Comparison of ENCODE assay signal across 22 cellular contexts in the genomic region with DNA sequence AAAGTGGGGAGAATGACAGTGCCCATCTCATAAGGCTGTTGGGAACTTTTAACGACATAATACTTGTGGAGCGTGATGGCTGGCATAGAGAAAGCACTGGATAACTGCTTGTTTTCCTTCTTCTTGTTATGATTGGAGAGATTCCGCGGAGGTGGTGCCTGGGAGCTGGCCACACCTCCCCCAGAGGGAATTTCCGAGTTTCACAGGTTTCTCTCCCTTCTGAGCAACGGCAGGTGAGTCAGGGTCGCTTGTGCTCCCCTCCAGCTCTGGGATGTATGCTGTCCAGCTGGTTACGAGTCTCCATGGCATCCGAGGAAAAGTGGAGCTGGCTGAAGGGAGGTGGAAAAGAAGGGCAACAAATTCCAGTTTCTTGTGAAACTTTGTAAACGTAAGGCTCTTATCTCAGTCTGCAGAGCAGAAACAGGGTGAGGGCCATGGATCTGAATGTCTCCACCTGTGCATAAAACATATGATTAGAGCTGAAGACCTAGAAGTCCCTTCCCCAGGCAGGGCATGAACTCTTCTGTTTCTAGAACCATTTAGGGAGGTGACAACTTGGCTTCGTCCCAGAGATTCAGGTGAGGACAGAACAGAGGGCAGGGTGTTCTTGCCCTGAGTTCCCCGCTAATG. TPM values are rescaled to one million over a fixed set of nuclear protein-coding genes. Genes with fewer than 3 reads are reported as not detected.
A peak's percentile ranks its signal among the peaks of the same experiment; 100 is the strongest.
DNase-seq lines count a peak whose midpoint lies in the region; ATAC-seq, FAIRE-seq and TF ChIP-seq lines count a peak whose summit lies in the region.
"Had no signal": no experiment of that assay in that cellular context is flagged by ENCODE, and none has a peak within 500 bp of the region (broad histone marks: within the 10 kb centered on the region; RNA-seq: fewer than 3 reads in every experiment).

No MANE protein-coding gene starts in this region.

- TF ChIP-seq CTCF in H1 (IDR thresholded peaks at IDR 0.05; ENCODE audit: control extremely low read depth in 1 of 3, insufficient read depth in 1 of 3, low read depth in 1 of 3, low read length in 3 of 3) (no peak), lower lobe of right lung (IDR thresholded peaks at IDR 0.05) (no peak), tibial nerve (IDR thresholded peaks at IDR 0.05) (no peak)
- no peak for TF ChIP-seq CTCF in activated CD8-positive, alpha-beta T cell treated with anti-CD3 and anti-CD28 coated beads for 36 hours (IDR thresholded peaks at IDR 0.05)

- H3K4me1 ChIP-seq in H1 (replicated peaks in 1 of 4; ENCODE audit: control insufficient read depth in 3 of 4, insufficient read depth in 4 of 4, low read length in 3 of 4) = no peaks in the 10 kb centered on the region; a peak in 1 of 7 replicates
- no peaks in the 10 kb centered on the region for H3K4me1 ChIP-seq in lower lobe of right lung
- no peaks in the 10 kb centered on the region for H3K4me1 ChIP-seq in tibial nerve
- H3K4me1 ChIP-seq: neural progenitor cell, uterus had no signal

- H3K23ac ChIP-seq in H1 (ENCODE audit: insufficient read length) = no peak overlapping the region

- H2BK20ac ChIP-seq in H1 (ENCODE audit: low read length) = no peak overlapping the region

- H4K8ac ChIP-seq in H1 (ENCODE audit: extremely low read depth, insufficient read depth, low read length) = peak overlapping the region; percentile 46; the same call in 1 of the 2 replicates

- no peak overlapping the region for H3K4ac ChIP-seq in H1 (replicated peaks; ENCODE audit: insufficient read length, low read depth, low read length)

- H3K27me3 ChIP-seq in H1 (replicated peaks in 1 of 4; ENCODE audit: control insufficient read depth in 3 of 4, extremely low read depth in 1 of 4, insufficient read depth in 3 of 4, low read length in 3 of 4) (no peaks in the 10 kb centered on the region), lower lobe of right lung (ENCODE audit: low read depth) (no peaks in the 10 kb centered on the region), tibial nerve (no peaks in the 10 kb centered on the region)
- H3K27me3 ChIP-seq: neural progenitor cell, uterus had no signal

- no peaks in the 10 kb centered on the region; the same call in 1 of the 2 replicates for H3K23me2 ChIP-seq in H1 (ENCODE audit: low read depth, low read length)

- no peak for FAIRE-seq in H1 (lab: Jason Lieb, UNC)
- FAIRE-seq: GM18507 had no signal

- no peaks in the 10 kb centered on the region for H3K36me3 ChIP-seq in H1 (ENCODE audit: control insufficient read depth in 2 of 4, insufficient read depth in 4 of 4, low read length in 3 of 4)
- no peaks in the 10 kb centered on the region for H3K36me3 ChIP-seq in lower lobe of right lung
- H3K36me3 ChIP-seq in tibial nerve = peaks cover 0 to 16% (median 0%) of the 10 kb centered on the region in 3 donors
- H3K36me3 ChIP-seq: neural progenitor cell, uterus had no signal

- TF ChIP-seq RAD21 in H1 (IDR thresholded peaks at IDR 0.05 in 1 of 2, conservative IDR thresholded peaks at IDR 0.05 in 1 of 2; ENCODE audit: low read depth in 2 of 2, low read length in 2 of 2) = no peak

- H3K9me3 ChIP-seq in H1 (ENCODE audit: insufficient read depth in 2 of 2, low read depth in 1 of 2, low read length in 1 of 2) = no peaks in the 10 kb centered on the region
- H3K9me3 ChIP-seq in lower lobe of right lung = no peaks in the 10 kb centered on the region
- H3K9me3 ChIP-seq in tibial nerve = no peaks in the 10 kb centered on the region
- H3K9me3 ChIP-seq: uterus had no signal

- H2BK120ac ChIP-seq in H1 (replicated peaks; ENCODE audit: low read depth, low read length) = no peak overlapping the region

- no peak overlapping the region for H2BK15ac ChIP-seq in H1 (ENCODE audit: low read length)

- no peak overlapping the region; the same call in 1 of the 2 replicates for H3K18ac ChIP-seq in H1 (ENCODE audit: extremely low read depth, low read length)

- no peak overlapping the region for H2BK12ac ChIP-seq in H1 (ENCODE audit: low read depth, low read length)

- H3K4me3 Mint-ChIP-seq in activated CD8-positive, alpha-beta T cell treated with anti-CD3 and anti-CD28 coated beads for 36 hours = no peak overlapping the region
- H3K4me3 Mint-ChIP-seq: HFFc6; neural progenitor cell; stimulated activated naive CD8-positive, alpha-beta T cell treated with anti-CD3 and anti-CD28 coated beads, Interleukin-15, Interleukin-2, amounts not matched to agents 100 ng/mL and 50 ng/mL, for 24 hours had no signal

- H3K56ac ChIP-seq in H1 (replicated peaks; ENCODE audit: insufficient read length, low read depth, low read length) = no peak overlapping the region

- peak; percentile 46 for DNase-seq in COLO668 (lab: John Stamatoyannopoulos, UW; ENCODE audit: unreplicated experiment)
- peak; percentile 66 for DNase-seq in LoVo (ENCODE audit: low spot score)
- DNase-seq in H1 (ENCODE audit: low read depth in 1 of 2, low spot score in 2 of 2) = no peak
- no peak for DNase-seq in lower lobe of right lung
- no peak for DNase-seq in SW 1271 (lab: John Stamatoyannopoulos, UW)
- DNase-seq in activated gamma-delta T cell (lab: John Stamatoyannopoulos, UW) = no peak
- no peak for DNase-seq in activated CD8-positive, alpha-beta T cell treated with anti-CD3 and anti-CD28 coated beads for 36 hours
- DNase-seq in tibial nerve (ENCODE audit: low spot score in 2 of 2) = no peak
- DNase-seq: activated gamma-delta T cell treated with Interleukin-2 at 50 U/mL for 16 hours, amygdala, COR-L47, foreskin fibroblast, HFFc6, NCI-H526 treated with DMSO at 0.1 percent for 48 hours, T-helper 1 cell, uterus had no signal

- intact Hi-C loops in lower lobe of right lung (cut with DNase I) = no loop called here
- intact Hi-C loops in activated CD8-positive, alpha-beta T cell treated with anti-CD3 and anti-CD28 coated beads for 36 hours (cut with micrococcal nuclease) = no loop called here

- H3K4me3 ChIP-seq in H1 (ENCODE audit: extremely low read depth in 1 of 4, insufficient read depth in 2 of 4, low read depth in 3 of 4, low read length in 4 of 4) (no peak overlapping the region), lower lobe of right lung (peak overlapping the region; percentile 6), tibial nerve (no peak overlapping the region)
- H3K4me3 ChIP-seq: neural progenitor cell, uterus had no signal

- H3K36me3 Mint-ChIP-seq in activated CD8-positive, alpha-beta T cell treated with anti-CD3 and anti-CD28 coated beads for 36 hours (ENCODE audit: low read depth) = no peaks in the 10 kb centered on the region
- H3K36me3 Mint-ChIP-seq: neural progenitor cell had no signal

- CTCF ChIA-PET in H1 (lab: Charles Lee; ENCODE audit: partially characterized antibody) = interaction anchor here (1.0 to 2.8 kb wide), 4 partner anchors 10 to 51 kb away, joined by 4 to 26 read pairs (median 5); no protein-coding TSS in a partner anchor
- CTCF ChIA-PET in activated CD8-positive, alpha-beta T cell treated with anti-CD3 and anti-CD28 coated beads for 36 hours (lab: Charles Lee) = interaction anchor here (0.8 to 1.6 kb wide), 2 partner anchors 9 to 51 kb away, joined by 3 to 5 read pairs; no protein-coding TSS in a partner anchor

- H4K20me1 ChIP-seq in H1 (replicated peaks in 1 of 2; ENCODE audit: control insufficient read depth in 1 of 2, insufficient read depth in 2 of 2, low read length in 2 of 2) = no peaks in the 10 kb centered on the region

- H3K27me3 Mint-ChIP-seq in activated CD8-positive, alpha-beta T cell treated with anti-CD3 and anti-CD28 coated beads for 36 hours = no peaks in the 10 kb centered on the region
- H3K27me3 Mint-ChIP-seq: stimulated activated naive CD8-positive, alpha-beta T cell treated with anti-CD3 and anti-CD28 coated beads, Interleukin-15, Interleukin-2, amounts not matched to agents 100 ng/mL and 50 ng/mL, for 24 hours had no signal

- H3K27ac ChIP-seq in H1 (ENCODE audit: low read depth, low read length) = no peak overlapping the region
- no peak overlapping the region for H3K27ac ChIP-seq in lower lobe of right lung
- H3K27ac ChIP-seq in tibial nerve = no peak overlapping the region
- H3K27ac ChIP-seq: neural progenitor cell, uterus had no signal

- no peaks in the 10 kb centered on the region for H3K79me1 ChIP-seq in H1 (ENCODE audit: low read depth, low read length)

- no peaks in the 10 kb centered on the region for H3K4me1 Mint-ChIP-seq in activated CD8-positive, alpha-beta T cell treated with anti-CD3 and anti-CD28 coated beads for 36 hours (ENCODE audit: low read depth)
- H3K4me1 Mint-ChIP-seq: neural progenitor cell had no signal

- no peak overlapping the region for H2AK5ac ChIP-seq in H1 (ENCODE audit: low read depth, low read length)

- no peak overlapping the region for H4K91ac ChIP-seq in H1 (replicated peaks; ENCODE audit: insufficient read length, low read length)

- no peak overlapping the region for H3K14ac ChIP-seq in H1 (ENCODE audit: insufficient read length)

- H3K9ac ChIP-seq in H1 (replicated peaks in 1 of 4; ENCODE audit: extremely low read depth in 1 of 4, low read depth in 3 of 4, low read length in 3 of 4) = no peak overlapping the region
- H3K9ac ChIP-seq: neural progenitor cell had no signal

- no peak overlapping the region for H3K27ac Mint-ChIP-seq in activated CD8-positive, alpha-beta T cell treated with anti-CD3 and anti-CD28 coated beads for 36 hours
- H3K27ac Mint-ChIP-seq: HFFc6; neural progenitor cell; stimulated activated naive CD8-positive, alpha-beta T cell treated with anti-CD3 and anti-CD28 coated beads, Interleukin-15, Interleukin-2, amounts not matched to agents 100 ng/mL and 50 ng/mL, for 24 hours had no signal

- H4K5ac ChIP-seq in H1 (ENCODE audit: insufficient read length, low read depth, low read length) = no peak overlapping the region

- TF ChIP-seq POLR2A in H1 (IDR thresholded peaks at IDR 0.05; ENCODE audit: control extremely low read depth in 1 of 2, low read depth in 2 of 2, low read length in 2 of 2) (no peak), tibial nerve (IDR thresholded peaks at IDR 0.05) (no peak)

- no peak overlapping the region for H2BK5ac ChIP-seq in H1 (ENCODE audit: low read depth, low read length)

- WGBS in H1 (ENCODE audit: extremely low coverage in 1 of 2, insufficient coverage in 1 of 2, insufficient read length in 1 of 2, insufficient replicate concordance in 2 of 2, low coverage in 1 of 2, low lambda C conversion rate in 2 of 2, missing lambda C conversion rate in 1 of 2), 2 experiments = 65% methylated on average over 12 of the region's 12 CpGs; no CpG with 5 or more reads in 1 of the 2 experiments
- 66 to 71% methylated on average over 12 of the region's 12 CpGs for WGBS in tibial nerve, 2 donors

- H3K79me2 ChIP-seq in H1 (ENCODE audit: control insufficient read depth in 1 of 2, insufficient read depth in 2 of 2, low read length in 2 of 2) = no peaks in the 10 kb centered on the region

- peak; percentile 32 to 44 for ATAC-seq in lower lobe of right lung
- no peak for ATAC-seq in activated CD8-positive, alpha-beta T cell treated with anti-CD3 and anti-CD28 coated beads for 36 hours
- ATAC-seq: activated CD4-positive, CD25-positive, alpha-beta regulatory T cell treated with anti-CD3 and anti-CD28 coated beads, Interleukin-2, amount 50 U/mL, for 24 hours had no signal

- TF ChIP-seq EP300 in H1 (IDR thresholded peaks at IDR 0.05; ENCODE audit: borderline replicate concordance in 1 of 2, low read depth in 2 of 2, low read length in 2 of 2) (no peak), tibial nerve (IDR thresholded peaks at IDR 0.05) (no peak)

- H3K4me2 ChIP-seq in H1 (ENCODE audit: insufficient read depth in 1 of 2, low read depth in 2 of 2, low read length in 2 of 2) = no peak overlapping the region
- H3K4me2 ChIP-seq: neural progenitor cell had no signal

- peak overlapping the region; percentile 98; the same call in 1 of the 2 replicates for H2AFZ ChIP-seq in H1 (ENCODE audit: low read length)
- H2AFZ ChIP-seq: neural progenitor cell had no signal

- H3K9me3 Mint-ChIP-seq in activated CD8-positive, alpha-beta T cell treated with anti-CD3 and anti-CD28 coated beads for 36 hours = no peaks in the 10 kb centered on the region
- H3K9me3 Mint-ChIP-seq: HFFc6; neural progenitor cell; stimulated activated naive CD8-positive, alpha-beta T cell treated with anti-CD3 and anti-CD28 coated beads, Interleukin-15, Interleukin-2, amounts not matched to agents 100 ng/mL and 50 ng/mL, for 24 hours had no signal

- POLR2A ChIA-PET in H1 (lab: Charles Lee; ENCODE audit: partially characterized antibody) = interaction anchor here (0.7 to 1.3 kb wide), 3 partner anchors 8 to 19 kb away, joined by 3 read pairs; no protein-coding TSS in a partner anchor
- POLR2A ChIA-PET in activated CD8-positive, alpha-beta T cell treated with anti-CD3 and anti-CD28 coated beads for 36 hours (lab: Charles Lee) = no interaction called here

RNA-seq across cellular contexts. Expression of a gene that starts 10.0 kb away (rescaled TPM):
- not detected in 2 replicates for total RNA-seq in H1 (2021; fragmentation: NEBNext Ultra II Directional; extraction: Animal tissue kit (Norgen Biotek cat#: 25700))
- not detected in 2 replicates for polyA plus RNA-seq in H1 (2011; rRNA removed)
- polyA plus RNA-seq in H1 (2011; cell fraction: cytosol; rRNA removed) = not detected
- polyA plus RNA-seq in H1 (2011; cell fraction: nucleus; rRNA removed) = not detected
- polyA plus RNA-seq in H1 (2012, experiment 1 of 2) = not detected in 4 replicates
- polyA plus RNA-seq in H1 (2012, experiment 2 of 2) = not detected
- not detected for polyA plus RNA-seq in H1 (2013, experiment 1 of 2)
- not detected for polyA plus RNA-seq in H1 (2013, experiment 2 of 2)
- polyA minus RNA-seq in H1 (2011; rRNA and poly(A)+ RNA removed) = not detected in 2 replicates
- not detected for polyA minus RNA-seq in H1 (2011; cell fraction: cytosol; rRNA and poly(A)+ RNA removed)
- not detected for polyA minus RNA-seq in H1 (2011; cell fraction: nucleus; rRNA and poly(A)+ RNA removed)
- total RNA-seq in lower lobe of right lung = not detected
- total RNA-seq in activated CD8-positive, alpha-beta T cell treated with anti-CD3 and anti-CD28 coated beads for 36 hours = not detected
- total RNA-seq in tibial nerve = not detected
- total RNA-seq: cerebellum, HFFc6, uterus had no signal
- polyA plus RNA-seq: AG04450 had no signal

RNA-seq across cellular contexts. Expression of a gene that starts 44.4 kb away (rescaled TPM):
- total RNA-seq in H1 (2021; fragmentation: NEBNext Ultra II Directional; extraction: Animal tissue kit (Norgen Biotek cat#: 25700)) = 25.5 and 25.9 TPM in 2 replicates
- polyA plus RNA-seq in H1 (2011; rRNA removed) = 11.6 and 18.3 TPM in 2 replicates
- polyA plus RNA-seq in H1 (2011; cell fraction: cytosol; rRNA removed) = 23.2 TPM
- polyA plus RNA-seq in H1 (2011; cell fraction: nucleus; rRNA removed) = 6.1 TPM
- polyA plus RNA-seq in H1 (2012, experiment 1 of 2) = 14.8 to 24.2 TPM (median 16.3 TPM) in 4 replicates
- polyA plus RNA-seq in H1 (2012, experiment 2 of 2) = 20.5 TPM
- 31.5 TPM for polyA plus RNA-seq in H1 (2013, experiment 1 of 2)
- 30.7 TPM for polyA plus RNA-seq in H1 (2013, experiment 2 of 2)
- 3.2 and 6.6 TPM in 2 replicates for polyA minus RNA-seq in H1 (2011; rRNA and poly(A)+ RNA removed)
- polyA minus RNA-seq in H1 (2011; cell fraction: cytosol; rRNA and poly(A)+ RNA removed) = 9.0 TPM
- 15.9 TPM for polyA minus RNA-seq in H1 (2011; cell fraction: nucleus; rRNA and poly(A)+ RNA removed)
- total RNA-seq in lower lobe of right lung = 22.8 TPM
- 10 to 100 TPM; 22.6 to 24.9 TPM for total RNA-seq in activated CD8-positive, alpha-beta T cell treated with anti-CD3 and anti-CD28 coated beads for 36 hours
- 10 to 100 TPM; 24.3 to 40.0 (median 38.3) TPM for total RNA-seq in tibial nerve

Comparison
In these comparisons a context has a peak if more than half of its experiments do, and no peak if none do; other contexts are left out.
1. DNase-seq: peak in COLO668 (single experiment) and LoVo (single experiment); none in H1 (0 of 2), lower lobe of right lung (single experiment), SW 1271 (0 of 2), activated gamma-delta T cell (single experiment), activated CD8-positive, alpha-beta T cell treated with anti-CD3 and anti-CD28 coated beads for 36 hours (single experiment) and tibial nerve (0 of 2).